In the genomic region with DNA sequence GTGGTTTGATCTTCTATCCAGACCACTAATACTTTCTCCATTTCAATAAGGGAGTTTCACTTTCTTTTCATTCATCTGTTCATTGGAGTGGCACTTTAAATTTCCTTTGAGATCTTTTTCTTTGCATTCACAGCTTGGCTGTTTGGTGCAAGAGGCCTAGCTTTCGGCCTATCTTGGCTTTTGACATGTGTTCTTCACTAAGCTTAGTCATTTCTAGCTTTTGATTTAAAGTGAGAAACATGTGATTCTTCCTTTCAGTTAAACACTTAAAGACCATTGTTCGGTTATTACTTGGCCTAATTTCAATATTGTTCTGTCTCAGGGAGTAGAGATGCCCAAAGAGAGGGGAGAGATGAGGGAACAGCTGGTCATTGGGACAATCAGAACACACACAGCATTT, we compare ENCODE assay signal across 12 cellular contexts.
DNase-seq lines count a peak whose midpoint lies in the region; ATAC-seq, FAIRE-seq and TF ChIP-seq lines count a peak whose summit lies in the region.
"Had no signal": no experiment of that assay in that cellular context is flagged by ENCODE, and none has a peak within 500 bp of the region (broad histone marks: within the 10 kb centered on the region; RNA-seq: fewer than 3 reads in every experiment).

No MANE protein-coding gene starts in this region.

- no peak for TF ChIP-seq CTCF in GM13976 (IDR thresholded peaks at IDR 0.05; ENCODE audit: borderline replicate concordance, control extremely low read depth, extremely low read depth, insufficient read depth, missing control alignments)

- DNase-seq in GM13976 (ENCODE audit: low spot score) (peak; percentile 28), RCC 7860 (ENCODE audit: low spot score) (no peak), cerebellar nuclear complex (lab: John Stamatoyannopoulos, UW) (no peak), NCI-H187 (lab: John Stamatoyannopoulos, UW) (no peak), GDM1 (lab: John Stamatoyannopoulos, UW) (no peak)
- DNase-seq: activated CD8-positive, alpha-beta memory T cell treated with anti-CD3 and anti-CD28 coated beads for 24 hours; CD4-positive, alpha-beta memory T cell; NCI-H446 treated with DMSO at 0.1 percent for 48 hours; uterus had no signal

- ATAC-seq in GM19023 (IDR thresholded peaks at IDR 0.05; ENCODE audit: unreplicated experiment), result peak; percentile 69
- ATAC-seq in HG02610 (IDR thresholded peaks at IDR 0.05; ENCODE audit: unreplicated experiment), result peak; percentile 85
- ATAC-seq in HG03442 (IDR thresholded peaks at IDR 0.05; ENCODE audit: unreplicated experiment), result peak; percentile 88

- in situ Hi-C loops in GM13976 (cut with MboI; ENCODE audit: low sequenced_read_pairs, unreplicated experiment), result loop anchor here (10.0 kb wide), 1 partner anchor 245 kb away; no protein-coding TSS in a partner anchor

- FAIRE-seq in RCC 7860 (lab: Jason Lieb, UNC), result no peak
